In the genomic region with DNA sequence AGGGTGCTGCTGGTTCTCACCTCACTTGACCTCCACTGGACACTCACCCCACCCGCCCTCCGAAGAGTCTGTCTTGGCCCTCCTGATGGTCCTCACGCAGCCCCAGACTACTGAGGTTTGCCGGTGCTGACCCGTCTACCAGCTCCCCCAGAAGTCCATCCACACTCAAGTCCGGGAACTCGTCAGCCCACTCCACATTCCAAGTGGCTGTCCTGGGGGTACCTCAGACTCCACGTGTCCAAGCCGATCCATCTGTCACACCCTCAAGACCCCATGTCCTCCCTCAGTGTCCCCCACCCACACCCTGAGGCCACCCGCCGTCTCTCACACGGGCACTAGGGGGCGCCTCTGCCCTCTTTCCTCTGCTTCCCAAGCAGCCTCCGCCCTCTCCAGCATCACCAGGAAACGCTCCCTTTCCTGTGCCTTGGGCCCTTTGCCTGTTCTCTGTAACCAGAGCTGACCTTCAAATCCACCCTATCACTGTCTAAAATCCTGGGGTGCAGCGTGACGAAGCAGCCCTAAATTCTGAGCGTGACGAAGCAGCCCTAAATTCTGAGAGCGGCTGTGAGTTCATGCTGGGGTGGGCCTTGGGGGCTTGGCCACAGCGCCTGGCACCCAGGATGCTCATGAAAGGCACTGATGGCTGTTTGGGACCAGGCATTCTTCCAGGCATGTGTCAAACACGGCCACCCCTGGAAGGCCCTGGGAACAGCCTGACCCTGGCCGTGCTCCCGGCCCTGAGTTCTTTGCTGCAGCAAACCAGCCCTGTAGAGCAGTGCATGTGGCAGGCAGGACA, we compare ENCODE assay signal across 1 cellular context.
TF ChIP-seq lines count a peak whose summit lies in the region.

No MANE protein-coding gene starts in this region.

TF ChIP-seq in HEK293, 187 proteins besides CTCF, POLR2A, EP300 and RAD21 (continued from another document and continues in another):
- TF ChIP-seq TSHZ1 (tag by site-specific recombination; IDR thresholded peaks at IDR 0.05; ENCODE audit: borderline replicate concordance) (no peak), ZBTB21 (tag by site-specific recombination; IDR thresholded peaks at IDR 0.05) (no peak), ZSCAN30 (tag by site-specific recombination; IDR thresholded peaks at IDR 0.05) (no peak), ZNF404 (tag by site-specific recombination; IDR thresholded peaks at IDR 0.05) (no peak), ZNF280C (tag by site-specific recombination; IDR thresholded peaks at IDR 0.05) (no peak), MYNN (tag by site-specific recombination; IDR thresholded peaks at IDR 0.05; ENCODE audit: borderline replicate concordance) (no peak), ZNF777 (tag by site-specific recombination; IDR thresholded peaks at IDR 0.05; ENCODE audit: borderline replicate concordance) (no peak), ZSCAN23 (tag by site-specific recombination; IDR thresholded peaks at IDR 0.05) (no peak), IKZF3 (tag by site-specific recombination; IDR thresholded peaks at IDR 0.05) (peak; percentile 63; the same call in 1 of the 2 replicates), EGR2 (tag by site-specific recombination; IDR thresholded peaks at IDR 0.05; ENCODE audit: low read depth) (peak; percentile 80), ZNF19 (tag by site-specific recombination; IDR thresholded peaks at IDR 0.05; ENCODE audit: low read depth) (no peak), ZNF544 (tag by site-specific recombination; IDR thresholded peaks at IDR 0.05) (no peak), KLF17 (tag by site-specific recombination; IDR thresholded peaks at IDR 0.05) (peak; percentile 80), SP7 (tag by site-specific recombination; IDR thresholded peaks at IDR 0.05) (no peak), ZNF341 (tag by site-specific recombination; IDR thresholded peaks at IDR 0.05; ENCODE audit: low read depth) (no peak), ZNF335 (tag by site-specific recombination; conservative IDR thresholded peaks at IDR 0.05) (0 out of 2 replicates have a peak, but pooled peaks have one; percentile 25), ZNF707 (tag by site-specific recombination; IDR thresholded peaks at IDR 0.05) (no peak), ZNF426 (tag by site-specific recombination; IDR thresholded peaks at IDR 0.05) (no peak), ZBTB8A (tag by site-specific recombination; IDR thresholded peaks at IDR 0.05) (no peak), ZNF692 (tag by site-specific recombination; IDR thresholded peaks at IDR 0.05) (no peak), ZBTB7A (tag by site-specific recombination; IDR thresholded peaks at IDR 0.05; ENCODE audit: low read depth) (peak; percentile 71; the same call in 1 of the 2 replicates), SCRT1 (tag by site-specific recombination; IDR thresholded peaks at IDR 0.05; ENCODE audit: borderline replicate concordance) (no peak), ZNF513 (tag by site-specific recombination; IDR thresholded peaks at IDR 0.05) (no peak), KLF1 (tag by site-specific recombination; IDR thresholded peaks at IDR 0.05) (peak; percentile 60; the same call in 1 of the 2 replicates), ZNF549 (tag by site-specific recombination; IDR thresholded peaks at IDR 0.05) (no peak), ZNF473 (tag by site-specific recombination; IDR thresholded peaks at IDR 0.05) (no peak), ZNF398 (tag by site-specific recombination; IDR thresholded peaks at IDR 0.05) (no peak), ZNF76 (tag by site-specific recombination; IDR thresholded peaks at IDR 0.05; ENCODE audit: borderline replicate concordance, low read depth) (no peak), ZNF239 (tag by site-specific recombination; IDR thresholded peaks at IDR 0.05) (no peak), ZNF830 (tag by site-specific recombination; IDR thresholded peaks at IDR 0.05; ENCODE audit: low read depth) (no peak), ZNF416 (tag by site-specific recombination; IDR thresholded peaks at IDR 0.05) (no peak)
- TF ChIP-seq, protein P1, sequence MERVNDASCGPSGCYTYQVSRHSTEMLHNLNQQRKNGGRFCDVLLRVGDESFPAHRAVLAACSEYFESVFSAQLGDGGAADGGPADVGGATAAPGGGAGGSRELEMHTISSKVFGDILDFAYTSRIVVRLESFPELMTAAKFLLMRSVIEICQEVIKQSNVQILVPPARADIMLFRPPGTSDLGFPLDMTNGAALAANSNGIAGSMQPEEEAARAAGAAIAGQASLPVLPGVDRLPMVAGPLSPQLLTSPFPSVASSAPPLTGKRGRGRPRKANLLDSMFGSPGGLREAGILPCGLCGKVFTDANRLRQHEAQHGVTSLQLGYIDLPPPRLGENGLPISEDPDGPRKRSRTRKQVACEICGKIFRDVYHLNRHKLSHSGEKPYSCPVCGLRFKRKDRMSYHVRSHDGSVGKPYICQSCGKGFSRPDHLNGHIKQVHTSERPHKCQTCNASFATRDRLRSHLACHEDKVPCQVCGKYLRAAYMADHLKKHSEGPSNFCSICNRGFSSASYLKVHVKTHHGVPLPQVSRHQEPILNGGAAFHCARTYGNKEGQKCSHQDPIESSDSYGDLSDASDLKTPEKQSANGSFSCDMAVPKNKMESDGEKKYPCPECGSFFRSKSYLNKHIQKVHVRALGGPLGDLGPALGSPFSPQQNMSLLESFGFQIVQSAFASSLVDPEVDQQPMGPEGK (tag by site-specific recombination; IDR thresholded peaks at IDR 0.05): peak; percentile 71
- TF ChIP-seq, protein P2, sequence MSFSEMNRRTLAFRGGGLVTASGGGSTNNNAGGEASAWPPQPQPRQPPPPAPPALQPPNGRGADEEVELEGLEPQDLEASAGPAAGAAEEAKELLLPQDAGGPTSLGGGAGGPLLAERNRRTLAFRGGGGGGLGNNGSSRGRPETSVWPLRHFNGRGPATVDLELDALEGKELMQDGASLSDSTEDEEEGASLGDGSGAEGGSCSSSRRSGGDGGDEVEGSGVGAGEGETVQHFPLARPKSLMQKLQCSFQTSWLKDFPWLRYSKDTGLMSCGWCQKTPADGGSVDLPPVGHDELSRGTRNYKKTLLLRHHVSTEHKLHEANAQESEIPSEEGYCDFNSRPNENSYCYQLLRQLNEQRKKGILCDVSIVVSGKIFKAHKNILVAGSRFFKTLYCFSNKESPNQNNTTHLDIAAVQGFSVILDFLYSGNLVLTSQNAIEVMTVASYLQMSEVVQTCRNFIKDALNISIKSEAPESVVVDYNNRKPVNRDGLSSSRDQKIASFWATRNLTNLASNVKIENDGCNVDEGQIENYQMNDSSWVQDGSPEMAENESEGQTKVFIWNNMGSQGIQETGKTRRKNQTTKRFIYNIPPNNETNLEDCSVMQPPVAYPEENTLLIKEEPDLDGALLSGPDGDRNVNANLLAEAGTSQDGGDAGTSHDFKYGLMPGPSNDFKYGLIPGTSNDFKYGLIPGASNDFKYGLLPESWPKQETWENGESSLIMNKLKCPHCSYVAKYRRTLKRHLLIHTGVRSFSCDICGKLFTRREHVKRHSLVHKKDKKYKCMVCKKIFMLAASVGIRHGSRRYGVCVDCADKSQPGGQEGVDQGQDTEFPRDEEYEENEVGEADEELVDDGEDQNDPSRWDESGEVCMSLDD (tag by site-specific recombination; IDR thresholded peaks at IDR 0.05): peak; percentile 63; the same call in 1 of the 2 replicates
